ENCODE assay signal across 8 cellular contexts in the genomic region with DNA sequence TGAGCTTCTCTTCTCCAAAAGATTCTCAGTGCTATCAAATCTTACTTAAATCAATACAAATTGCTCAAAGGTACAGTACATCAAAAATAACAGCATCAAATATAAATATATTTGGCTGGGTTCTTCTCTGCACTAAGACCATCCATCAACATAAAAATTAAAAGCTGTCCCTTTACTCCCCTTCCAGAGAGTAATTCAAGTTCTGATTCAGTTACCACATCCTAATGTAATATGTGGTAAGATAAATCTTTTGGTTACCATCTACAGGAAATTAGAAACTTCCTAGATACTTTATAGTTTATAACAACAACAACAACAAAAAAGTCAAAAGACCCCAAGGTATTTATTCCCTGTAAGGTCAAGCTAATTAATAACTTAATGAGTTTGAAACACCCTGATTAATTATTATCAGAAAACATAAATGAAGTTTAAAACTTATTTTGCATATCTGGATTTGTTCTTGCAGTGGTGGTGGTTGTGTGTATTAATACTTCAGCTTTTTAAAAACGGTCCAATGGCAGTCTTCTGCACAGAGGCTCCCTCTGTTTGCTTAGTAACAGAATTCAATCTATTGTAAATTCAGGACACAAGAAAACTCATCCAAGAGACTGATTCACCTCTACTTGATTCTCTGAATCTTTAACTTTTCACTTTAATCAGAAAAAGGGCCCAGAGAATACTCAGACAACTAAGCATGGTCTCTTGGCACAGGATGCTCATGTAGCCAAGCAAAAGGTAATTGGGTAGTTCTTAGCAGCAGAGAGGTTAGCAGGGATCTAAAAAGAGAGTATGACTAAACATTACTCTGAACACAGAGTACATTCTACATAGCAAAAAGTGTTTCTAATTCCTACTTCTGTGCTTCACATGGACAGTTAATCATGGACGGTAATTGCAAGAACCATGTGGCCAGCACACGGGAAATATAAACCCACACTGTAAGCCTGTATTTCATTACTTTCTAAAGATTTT. TPM values are rescaled to one million over a fixed set of nuclear protein-coding genes. Genes with fewer than 3 reads are reported as not detected.
DNase-seq lines count a peak whose midpoint lies in the region; ATAC-seq and TF ChIP-seq lines count a peak whose summit lies in the region.
"Had no signal": no experiment of that assay in that cellular context is flagged by ENCODE, and none has a peak within 500 bp of the region (broad histone marks: within the 10 kb centered on the region; RNA-seq: fewer than 3 reads in every experiment).

No MANE protein-coding gene starts in this region.

- no peaks in the 10 kb centered on the region for H3K9me2 ChIP-seq in Loucy (replicated peaks; ENCODE audit: low read depth, low read length)

- TF ChIP-seq CTCF in Loucy (conservative IDR thresholded peaks at IDR 0.05; ENCODE audit: low read length) = no peak

- H2AFZ ChIP-seq in Loucy (ENCODE audit: low read length) = no peak overlapping the region

- peaks cover 16% of the 10 kb centered on the region for H3K36me3 ChIP-seq in Loucy (ENCODE audit: insufficient read depth, low read length)
- peaks cover 0 to 4% (median 2%) of the 10 kb centered on the region in 3 donors for H3K36me3 ChIP-seq in skeletal muscle tissue (ENCODE audit: control insufficient read depth in 3 of 3, insufficient read depth in 3 of 3, low read length in 3 of 3)

- H3K4me3 ChIP-seq in Loucy (ENCODE audit: low read length, poor library complexity, severe bottlenecking) = no peak overlapping the region
- H3K4me3 ChIP-seq in skeletal muscle tissue (ENCODE audit: low read length in 3 of 3) = peak overlapping the region in 2 of 3 donors; percentile 1 to 24

- H3K9me3 ChIP-seq in Loucy (ENCODE audit: insufficient read depth, low read depth, low read length) = no peaks in the 10 kb centered on the region
- no peaks in the 10 kb centered on the region for H3K9me3 ChIP-seq in skeletal muscle tissue (ENCODE audit: control insufficient read depth in 3 of 3, low read length in 3 of 3)

- H3K27me3 ChIP-seq in Loucy (ENCODE audit: insufficient read depth, low read length, poor library complexity, severe bottlenecking) (no peaks in the 10 kb centered on the region), skeletal muscle tissue (ENCODE audit: control insufficient read depth in 3 of 3, insufficient read depth in 3 of 3, low read length in 3 of 3) (no peaks in the 10 kb centered on the region)

- H3K27ac ChIP-seq in skeletal muscle tissue (ENCODE audit: low read depth, low read length) = peak overlapping the region; percentile 95

- H3K4me2 ChIP-seq in Loucy (ENCODE audit: low read depth, low read length, poor library complexity, severe bottlenecking) = peak overlapping the region; percentile 38

- ATAC-seq in GM19043 (IDR thresholded peaks at IDR 0.05; ENCODE audit: low read depth, unreplicated experiment) = peak; percentile 43
- ATAC-seq in esophagus mucosa = peak; percentile 30

- H3K9ac ChIP-seq in Loucy (ENCODE audit: low read depth, low read length, poor library complexity, severe bottlenecking) = no peak overlapping the region
- peak overlapping the region; percentile 14 to 63 (median 18) for H3K9ac ChIP-seq in skeletal muscle tissue (ENCODE audit: low read depth in 1 of 3, low read length in 3 of 3)

- H3F3A ChIP-seq in Loucy (ENCODE audit: low read depth) = no peaks in the 10 kb centered on the region

- peaks cover 98% of the 10 kb centered on the region for H3K79me2 ChIP-seq in Loucy (ENCODE audit: insufficient read depth, low read length)

- peaks cover 86% of the 10 kb centered on the region for H4K20me1 ChIP-seq in Loucy (ENCODE audit: insufficient read depth, low read length, poor library complexity, severe bottlenecking)

- peaks cover 54% of the 10 kb centered on the region for H3K4me1 ChIP-seq in Loucy (ENCODE audit: insufficient read depth, low read length, poor library complexity, severe bottlenecking)
- H3K4me1 ChIP-seq in skeletal muscle tissue (ENCODE audit: control insufficient read depth in 3 of 3, insufficient read depth in 3 of 3, low read length in 3 of 3) = peaks cover 25 to 42% (median 33%) of the 10 kb centered on the region in 3 donors

- DNase-seq in medulla oblongata (ENCODE audit: extremely low spot score) (no peak), germinal center (ENCODE audit: low spot score) (no peak), ureter (ENCODE audit: low spot score) (no peak)
- DNase-seq: KG1 had no signal

RNA-seq across cellular contexts. Expression of gene DIAPH1, which starts 20.1 kb away (rescaled TPM):
- total RNA-seq in esophagus mucosa (108 TPM), skeletal muscle tissue (16.7 TPM), ureter (86.5 TPM)

RNA-seq across cellular contexts. Expression of gene HDAC3, which starts 38.0 kb away (rescaled TPM):
- total RNA-seq in esophagus mucosa (48.2 TPM), skeletal muscle tissue (40.7 TPM), ureter (56.0 TPM)

RNA-seq across cellular contexts. Expression of gene RELL2, which starts 38.1 kb away (rescaled TPM):
- total RNA-seq in esophagus mucosa (4.5 TPM), skeletal muscle tissue (under 0.01 TPM), ureter (4.4 TPM)

RNA-seq across cellular contexts. Expression of gene FCHSD1, which starts 52.5 kb away (rescaled TPM):
- 5.8 TPM for total RNA-seq in esophagus mucosa
- 5.2 TPM for total RNA-seq in skeletal muscle tissue
- 33.5 TPM for total RNA-seq in ureter
